In the genomic region with DNA sequence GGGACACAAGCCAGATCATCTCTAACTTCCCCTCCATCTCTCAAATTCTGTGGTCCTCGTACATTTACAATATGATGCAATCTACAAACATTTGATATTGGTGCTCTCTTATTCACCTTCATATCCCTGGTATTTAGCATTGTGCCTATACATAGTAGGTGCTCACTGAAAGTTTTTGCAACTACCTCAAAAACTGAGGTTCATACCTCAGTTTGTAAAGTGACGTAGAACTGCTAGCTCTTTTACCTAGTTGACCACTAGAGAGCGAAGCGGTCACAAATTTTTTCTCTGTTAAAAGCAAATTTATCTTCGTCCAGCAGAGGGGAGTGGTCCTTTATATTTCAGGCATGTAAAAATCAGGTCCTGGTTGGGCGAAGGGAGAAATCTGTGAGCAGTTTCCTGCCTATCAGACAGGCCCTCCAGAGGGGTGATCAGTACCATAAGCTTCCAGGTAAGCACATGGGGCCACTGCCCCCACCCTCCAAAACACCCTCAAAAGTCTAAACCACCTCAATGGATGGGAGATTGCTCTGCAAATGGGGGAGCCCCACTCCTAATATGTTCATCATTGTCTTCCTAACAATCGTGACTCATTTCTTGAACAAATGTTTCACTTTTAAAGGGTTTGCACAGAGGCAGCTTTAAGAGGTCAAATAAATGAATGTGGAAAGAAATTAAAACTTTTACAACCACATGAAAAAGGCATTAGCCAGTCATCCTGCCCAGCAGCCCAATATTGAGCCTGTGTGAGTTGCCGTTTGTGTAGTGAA, we compare ENCODE assay signal across 8 cellular contexts. TPM values are rescaled to one million over a fixed set of nuclear protein-coding genes. Genes with fewer than 3 reads are reported as not detected.
DNase-seq lines count a peak whose midpoint lies in the region; ATAC-seq and TF ChIP-seq lines count a peak whose summit lies in the region.

No MANE protein-coding gene starts in this region.

- H3K27me3 Mint-ChIP-seq in CD4-positive, CD25-positive, alpha-beta regulatory T cell = peaks cover 35% of the 10 kb centered on the region
- peaks cover 1% of the 10 kb centered on the region for H3K27me3 Mint-ChIP-seq in activated CD8-positive, alpha-beta T cell treated with anti-CD3 and anti-CD28 coated beads for 36 hours

- WGBS in trophoblast cell (ENCODE audit: extremely low coverage, insufficient coverage, insufficient read length) = no CpG with 5 or more reads among the region's 8 CpGs

- peak overlapping the region in 1 of 4 donors; percentile 42 for H3K4me3 Mint-ChIP-seq in CD4-positive, CD25-positive, alpha-beta regulatory T cell
- H3K4me3 Mint-ChIP-seq in activated CD8-positive, alpha-beta T cell treated with anti-CD3 and anti-CD28 coated beads for 36 hours = no peak overlapping the region

- peaks cover 2% of the 10 kb centered on the region for H3K79me2 ChIP-seq in trophoblast cell (ENCODE audit: control insufficient read depth, insufficient read depth, low read length, poor library complexity)

- peak overlapping the region in 1 of 3 donors; percentile 85 for H3K27ac Mint-ChIP-seq in CD4-positive, CD25-positive, alpha-beta regulatory T cell
- H3K27ac Mint-ChIP-seq in activated CD8-positive, alpha-beta T cell treated with anti-CD3 and anti-CD28 coated beads for 36 hours = peak overlapping the region; percentile 69

- H4K91ac ChIP-seq in trophoblast cell (ENCODE audit: low read depth, low read length) = no peak overlapping the region

- H4K8ac ChIP-seq in trophoblast cell (ENCODE audit: low read depth, low read length) = no peak overlapping the region

- H2BK5ac ChIP-seq in trophoblast cell (ENCODE audit: low read depth, low read length, poor library complexity) = no peak overlapping the region

- peak; percentile 55 to 75 for ATAC-seq in CD4-positive, CD25-positive, alpha-beta regulatory T cell (ENCODE audit: low read depth in 2 of 2)
- ATAC-seq in GM18858 (IDR thresholded peaks at IDR 0.05; ENCODE audit: unreplicated experiment) (peak; percentile 60), HG03175 (IDR thresholded peaks at IDR 0.05; ENCODE audit: unreplicated experiment) (peak; percentile 83), HG03025 (IDR thresholded peaks at IDR 0.05; ENCODE audit: low FRiP score, unreplicated experiment) (no peak)
- ATAC-seq in activated CD8-positive, alpha-beta T cell treated with anti-CD3 and anti-CD28 coated beads for 36 hours = peak; percentile 93

- H3K9ac ChIP-seq in trophoblast cell (ENCODE audit: low read length) = no peak overlapping the region

- H2AK5ac ChIP-seq in trophoblast cell (ENCODE audit: low read length) = no peak overlapping the region

- no peak overlapping the region for H2AFZ ChIP-seq in trophoblast cell (ENCODE audit: insufficient read depth, low read length, poor library complexity)

- no peak overlapping the region for H3K4ac ChIP-seq in trophoblast cell (ENCODE audit: low read depth, low read length)

- H3K4me1 ChIP-seq in CD4-positive, CD25-positive, alpha-beta regulatory T cell (ENCODE audit: control insufficient read depth, insufficient read depth, low read length, poor library complexity, severe bottlenecking) = peaks cover 15% of the 10 kb centered on the region
- H3K4me1 ChIP-seq in trophoblast cell (ENCODE audit: control insufficient read depth in 1 of 2, insufficient read depth in 2 of 2, low read length in 2 of 2) = peaks cover 3 to 6% of the 10 kb centered on the region in 2 experiments

- CTCF ChIA-PET in activated CD8-positive, alpha-beta T cell treated with anti-CD3 and anti-CD28 coated beads for 36 hours (lab: Charles Lee) = interaction anchor here (0.6 to 4.7 kb wide), 26 partner anchors 8 to 347 kb away, joined by 3 to 33 read pairs (median 4); a partner anchor contains a TSS

- no peak overlapping the region for H2BK12ac ChIP-seq in trophoblast cell (ENCODE audit: low read length)

- H2BK120ac ChIP-seq in trophoblast cell (ENCODE audit: insufficient read depth, low read length, poor library complexity) = no peak overlapping the region

- no peak overlapping the region for H3K27ac ChIP-seq in CD4-positive, CD25-positive, alpha-beta regulatory T cell (ENCODE audit: insufficient read depth, low read length, poor library complexity, severe bottlenecking)
- H3K27ac ChIP-seq in trophoblast cell (ENCODE audit: low read depth, low read length) = no peak overlapping the region

- TF ChIP-seq CTCF in activated CD8-positive, alpha-beta T cell treated with anti-CD3 and anti-CD28 coated beads for 36 hours (IDR thresholded peaks at IDR 0.05) = peak; percentile 77
- TF ChIP-seq CTCF in fibroblast of villous mesenchyme (IDR thresholded peaks at IDR 0.05; ENCODE audit: insufficient read depth, low read depth, low read length) = peak; percentile 79

- peaks cover 7 to 29% (median 14%) of the 10 kb centered on the region in 4 donors for H3K4me1 Mint-ChIP-seq in CD4-positive, CD25-positive, alpha-beta regulatory T cell
- peaks cover 32% of the 10 kb centered on the region for H3K4me1 Mint-ChIP-seq in activated CD8-positive, alpha-beta T cell treated with anti-CD3 and anti-CD28 coated beads for 36 hours (ENCODE audit: low read depth)

- no peaks in the 10 kb centered on the region for H3K9me3 ChIP-seq in CD4-positive, CD25-positive, alpha-beta regulatory T cell (ENCODE audit: control insufficient read depth in 2 of 2, low read length in 2 of 2)
- no peaks in the 10 kb centered on the region for H3K9me3 ChIP-seq in trophoblast cell (ENCODE audit: insufficient read depth, low read depth, low read length)

- no peak overlapping the region for H3K18ac ChIP-seq in trophoblast cell (ENCODE audit: low read length)

- H3K23ac ChIP-seq in trophoblast cell (ENCODE audit: low read length) = no peak overlapping the region

- no peak overlapping the region for H3K4me2 ChIP-seq in trophoblast cell (ENCODE audit: low read length)

- no peaks in the 10 kb centered on the region for H3K9me3 Mint-ChIP-seq in CD4-positive, CD25-positive, alpha-beta regulatory T cell
- H3K9me3 Mint-ChIP-seq in activated CD8-positive, alpha-beta T cell treated with anti-CD3 and anti-CD28 coated beads for 36 hours = no peaks in the 10 kb centered on the region

- H3K79me1 ChIP-seq in trophoblast cell (ENCODE audit: low read length) = peaks cover 3% of the 10 kb centered on the region

- H3K36me3 ChIP-seq in CD4-positive, CD25-positive, alpha-beta regulatory T cell (ENCODE audit: control insufficient read depth, insufficient read depth, low read length) = no peaks in the 10 kb centered on the region
- H3K36me3 ChIP-seq in trophoblast cell (ENCODE audit: control insufficient read depth in 1 of 2, insufficient read depth in 2 of 2, low read length in 2 of 2) = no peaks in the 10 kb centered on the region

- no peaks in the 10 kb centered on the region for H3K36me3 Mint-ChIP-seq in CD4-positive, CD25-positive, alpha-beta regulatory T cell
- no peaks in the 10 kb centered on the region for H3K36me3 Mint-ChIP-seq in activated CD8-positive, alpha-beta T cell treated with anti-CD3 and anti-CD28 coated beads for 36 hours (ENCODE audit: low read depth)

- intact Hi-C loops in activated CD8-positive, alpha-beta T cell treated with anti-CD3 and anti-CD28 coated beads for 36 hours (cut with micrococcal nuclease) = no loop called here

- no peak overlapping the region for H3K4me3 ChIP-seq in CD4-positive, CD25-positive, alpha-beta regulatory T cell (ENCODE audit: low read depth, low read length)
- H3K4me3 ChIP-seq in fibroblast of villous mesenchyme (ENCODE audit: low read depth, low read length) (no peak overlapping the region), trophoblast cell (ENCODE audit: low read depth, low read length) (no peak overlapping the region)

- H3K14ac ChIP-seq in trophoblast cell (ENCODE audit: low read length) = no peak overlapping the region

- DNase-seq in CD4-positive, CD25-positive, alpha-beta regulatory T cell = peak in 2 of 3 donors; percentile 50 to 72
- DNase-seq in NCI-H446 (lab: John Stamatoyannopoulos, UW) (peak; percentile 30 to 73), fibroblast of villous mesenchyme (ENCODE audit: low read depth) (peak; percentile 87), trophoblast cell (peak; percentile 18 to 68)
- peak; percentile 84 for DNase-seq in activated CD8-positive, alpha-beta T cell treated with anti-CD3 and anti-CD28 coated beads for 36 hours

- no peak overlapping the region for H4K12ac ChIP-seq in trophoblast cell (ENCODE audit: low read depth, low read length)

- peaks cover 3% of the 10 kb centered on the region for H3K27me3 ChIP-seq in CD4-positive, CD25-positive, alpha-beta regulatory T cell (ENCODE audit: control insufficient read depth, insufficient read depth, low read length)
- no peaks in the 10 kb centered on the region for H3K27me3 ChIP-seq in trophoblast cell (ENCODE audit: insufficient read depth, low read length)

- POLR2A ChIA-PET in activated CD8-positive, alpha-beta T cell treated with anti-CD3 and anti-CD28 coated beads for 36 hours (lab: Charles Lee) = interaction anchor here (0.8 to 1.8 kb wide), 4 partner anchors 9 to 12 kb away, joined by 3 to 17 read pairs (median 7); no protein-coding TSS in a partner anchor

RNA-seq across cellular contexts. Expression of a gene that starts 10.6 kb away (rescaled TPM):
- 13.6 TPM for total RNA-seq in CD4-positive, CD25-positive, alpha-beta regulatory T cell
- polyA plus RNA-seq in CD4-positive, CD25-positive, alpha-beta regulatory T cell = 10 to 100 TPM in 3 of 4 donors, 1 to 10 TPM in 1; 5.2 to 11.9 (median 10.6) TPM
- total RNA-seq in activated CD8-positive, alpha-beta T cell treated with anti-CD3 and anti-CD28 coated beads for 36 hours = 10 to 100 TPM; 12.5 to 15.5 TPM
- total RNA-seq in fibroblast of villous mesenchyme = 38.0 and 44.0 TPM in 2 replicates
- 6.7 and 7.1 TPM in 2 replicates for polyA plus RNA-seq in trophoblast cell (2013)

RNA-seq across cellular contexts. Expression of a gene that starts 29.4 kb away (rescaled TPM):
- total RNA-seq in CD4-positive, CD25-positive, alpha-beta regulatory T cell = not detected
- not detected for polyA plus RNA-seq in CD4-positive, CD25-positive, alpha-beta regulatory T cell
- not detected for total RNA-seq in activated CD8-positive, alpha-beta T cell treated with anti-CD3 and anti-CD28 coated beads for 36 hours
- under 0.01 TPM in 1 of 2 replicates, not detected in the other for total RNA-seq in fibroblast of villous mesenchyme
- 0.05 and 0.10 TPM in 2 replicates for polyA plus RNA-seq in trophoblast cell (2013)
